15 cellular contexts compared by ENCODE assay signal in the genomic region with DNA sequence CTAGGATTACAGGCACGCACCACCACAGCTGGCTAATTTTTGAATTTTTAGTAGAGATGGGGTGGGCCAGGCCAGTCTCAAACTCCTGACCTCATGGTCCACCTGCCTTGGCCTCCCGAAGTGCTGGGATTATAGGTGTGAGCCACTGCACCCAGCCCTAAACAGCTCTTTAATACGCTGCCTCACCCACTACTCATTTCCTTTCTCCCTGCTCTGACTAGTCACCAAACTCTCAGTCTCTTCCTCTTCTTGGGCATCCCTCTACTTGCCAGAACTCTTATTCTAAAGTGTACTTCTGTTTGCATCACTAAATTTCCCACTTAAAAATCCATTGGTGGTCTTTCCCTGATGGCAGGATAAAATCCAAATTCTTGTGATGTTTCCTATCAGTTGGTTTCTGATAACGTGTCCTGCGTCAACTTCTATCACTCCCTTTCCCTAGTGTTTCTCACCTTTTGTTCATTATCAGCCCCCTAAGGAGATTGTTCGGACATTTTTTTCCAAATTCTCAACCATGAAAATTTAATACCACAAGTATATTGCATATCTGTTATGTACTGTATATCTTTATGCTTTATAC.
"Had no signal": no experiment of that assay in that cellular context is flagged by ENCODE, and none has a peak within 500 bp of the region (broad histone marks: within the 10 kb centered on the region; RNA-seq: fewer than 3 reads in every experiment).

No MANE protein-coding gene starts in this region.

- H3K27ac Mint-ChIP-seq: stimulated activated naive CD8-positive, alpha-beta T cell treated with anti-CD3 and anti-CD28 coated beads, Interleukin-15, amount 100 ng/mL, for 72 hours had no signal

- DNase-seq: activated CD4-positive, alpha-beta T cell treated with anti-CD3 and anti-CD28 coated beads, Interleukin-2, amount 50 U/mL, for 1 hour; activated CD8-positive, alpha-beta memory T cell treated with anti-CD3 and anti-CD28 coated beads for 24 hours; activated naive CD4-positive, alpha-beta T cell; cortex of kidney; effector CD4-positive, alpha-beta T cell; erythroblast; hippocampal formation; kidney; left lung; psoas muscle; right lobe of liver; stimulated activated naive CD8-positive, alpha-beta T cell treated with anti-CD3 and anti-CD28 coated beads, Interleukin-15, amount 100 ng/mL, for 72 hours; T-helper 9 cell had no signal

- H3K4me3 Mint-ChIP-seq: nephron; stimulated activated naive CD8-positive, alpha-beta T cell treated with anti-CD3 and anti-CD28 coated beads, Interleukin-15, amount 100 ng/mL, for 72 hours had no signal

- H3K4me3 ChIP-seq: left lung, psoas muscle, right lobe of liver had no signal

- H3K4me1 ChIP-seq: right lobe of liver had no signal

- H3K27ac ChIP-seq: psoas muscle, right lobe of liver had no signal

- H3K27me3 Mint-ChIP-seq: stimulated activated naive CD8-positive, alpha-beta T cell treated with anti-CD3 and anti-CD28 coated beads, Interleukin-15, amount 100 ng/mL, for 72 hours had no signal

- ATAC-seq: activated CD4-positive, CD25-positive, alpha-beta regulatory T cell treated with anti-CD3 and anti-CD28 coated beads, Interleukin-2, amount 50 U/mL, for 24 hours; left lung; psoas muscle; right lobe of liver; stimulated activated naive CD8-positive, alpha-beta T cell treated with anti-CD3 and anti-CD28 coated beads, Interleukin-15, amount 100 ng/mL, for 72 hours had no signal

- H3K27me3 ChIP-seq: left lung, right lobe of liver had no signal

- H3K36me3 ChIP-seq: left lung, right lobe of liver had no signal

- H3K9me3 ChIP-seq: left lung, psoas muscle, right lobe of liver had no signal
